Comparison of ENCODE assay signal across 23 cellular contexts in genomic region chr2:219662566-219662965, GRCh38. TPM values are rescaled to one million over a fixed set of nuclear protein-coding genes. Genes with fewer than 3 reads are reported as not detected.
A peak's percentile ranks its signal among the peaks of the same experiment; 100 is the strongest.
DNase-seq lines count a peak whose midpoint lies in the region; ATAC-seq, FAIRE-seq and TF ChIP-seq lines count a peak whose summit lies in the region.
"Had no signal": no experiment of that assay in that cellular context is flagged by ENCODE, and none has a peak within 500 bp of the region (broad histone marks: within the 10 kb centered on the region; RNA-seq: fewer than 3 reads in every experiment).

No MANE protein-coding gene starts in this region.

- H4K8ac ChIP-seq in H1 (ENCODE audit: extremely low read depth, insufficient read depth, low read length): no peak overlapping the region

- H3K4me2 ChIP-seq in H1 (ENCODE audit: insufficient read depth in 1 of 2, low read depth in 2 of 2, low read length in 2 of 2): 0 out of 4 replicates have a peak overlapping the region, but pooled peaks of 1 of the 2 experiments have one; percentile 37
- H3K4me2 ChIP-seq: BLaER1 had no signal

- H3K56ac ChIP-seq in H1 (replicated peaks; ENCODE audit: insufficient read length, low read depth, low read length): no peak overlapping the region

- no peak overlapping the region for H2AFZ ChIP-seq in H1 (ENCODE audit: low read length)

- POLR2A ChIA-PET in Caco-2 (lab: Charles Lee) (interaction anchor here (1.5 kb wide), 1 partner anchor 22 kb away, joined by 10 read pairs; no protein-coding TSS in a partner anchor), H1 (lab: Charles Lee; ENCODE audit: partially characterized antibody) (interaction anchor here (0.8 to 2.2 kb wide), 5 partner anchors 9 to 20 kb away, joined by 3 to 6 read pairs (median 4); no protein-coding TSS in a partner anchor)
- POLR2A ChIA-PET in activated CD4-positive, alpha-beta T cell treated with anti-CD3 and anti-CD28 coated beads for 36 hours (lab: Charles Lee): no interaction called here

- H3K79me1 ChIP-seq in H1 (ENCODE audit: low read depth, low read length): no peaks in the 10 kb centered on the region

- H3K36me3 ChIP-seq in Caco-2 (ENCODE audit: control insufficient read depth, insufficient read depth, low read length) (no peaks in the 10 kb centered on the region), HUES64 (ENCODE audit: insufficient read depth, low read length) (no peaks in the 10 kb centered on the region), H1 (ENCODE audit: control insufficient read depth in 2 of 4, insufficient read depth in 4 of 4, low read length in 3 of 4) (no peaks in the 10 kb centered on the region)
- H3K36me3 ChIP-seq: BLaER1 had no signal

- intact Hi-C loops in Caco-2 (cut with micrococcal nuclease; ENCODE audit: unreplicated experiment): loop anchor here (1.0 kb wide), 1 partner anchor 23 kb away; no protein-coding TSS in a partner anchor
- intact Hi-C loops in activated CD4-positive, alpha-beta T cell treated with anti-CD3 and anti-CD28 coated beads for 36 hours (cut with DNase I, micrococcal nuclease): no loop called here

- ATAC-seq in left lobe of liver (no peak), HG02610 (IDR thresholded peaks at IDR 0.05; ENCODE audit: unreplicated experiment) (no peak)
- ATAC-seq in activated CD4-positive, alpha-beta T cell treated with anti-CD3 and anti-CD28 coated beads for 36 hours: no peak
- ATAC-seq: effector memory CD8-positive, alpha-beta T cell; psoas muscle; T-cell had no signal

- H3K4me1 Mint-ChIP-seq in Caco-2 (ENCODE audit: low read depth, unreplicated experiment): peaks cover 19% of the 10 kb centered on the region
- H3K4me1 Mint-ChIP-seq in activated CD4-positive, alpha-beta T cell treated with anti-CD3 and anti-CD28 coated beads for 36 hours: no peaks in the 10 kb centered on the region
- H3K4me1 Mint-ChIP-seq: T-cell had no signal

- no peak overlapping the region for H4K5ac ChIP-seq in H1 (ENCODE audit: insufficient read length, low read depth, low read length)

- H3K9me3 ChIP-seq in Caco-2 (peaks cover 58% of the 10 kb centered on the region), HUES64 (ENCODE audit: insufficient read depth, low read depth, low read length) (peaks cover 8% of the 10 kb centered on the region; the same call in 1 of the 2 replicates), H1 (ENCODE audit: insufficient read depth in 2 of 2, low read depth in 1 of 2, low read length in 1 of 2) (peaks cover 9 to 11% of the 10 kb centered on the region in 2 experiments; a peak in 2 of 4 replicates)
- H3K9me3 ChIP-seq: psoas muscle had no signal

- H3K27ac ChIP-seq in HUES64 (ENCODE audit: low read depth, low read length) (peak overlapping the region; percentile 71), H1 (ENCODE audit: low read depth, low read length) (0 out of 2 replicates have a peak overlapping the region, but pooled peaks have one; percentile 5)
- H3K27ac ChIP-seq: BLaER1, psoas muscle had no signal

- no peak overlapping the region for H3K4me3 ChIP-seq in Caco-2 (ENCODE audit: low read depth, low read length)
- H3K4me3 ChIP-seq in HUES64 (ENCODE audit: low read length): no peak overlapping the region
- H3K4me3 ChIP-seq in H1 (ENCODE audit: extremely low read depth in 1 of 4, insufficient read depth in 2 of 4, low read depth in 3 of 4, low read length in 4 of 4): no peak overlapping the region
- H3K4me3 ChIP-seq: BLaER1, psoas muscle had no signal

- peak overlapping the region; percentile 28; the same call in 1 of the 2 replicates for H2BK5ac ChIP-seq in H1 (ENCODE audit: low read depth, low read length)

- no peak overlapping the region for H4K91ac ChIP-seq in H1 (replicated peaks; ENCODE audit: insufficient read length, low read length)

- no peak for TF ChIP-seq RAD21 in H1 (IDR thresholded peaks at IDR 0.05 in 1 of 2, conservative IDR thresholded peaks at IDR 0.05 in 1 of 2; ENCODE audit: low read depth in 2 of 2, low read length in 2 of 2)

- H3K23me2 ChIP-seq in H1 (ENCODE audit: low read depth, low read length): peaks cover 1% of the 10 kb centered on the region; the same call in 1 of the 2 replicates

- peak overlapping the region; percentile 44 for H3K4ac ChIP-seq in H1 (replicated peaks; ENCODE audit: insufficient read length, low read depth, low read length)

- H2BK120ac ChIP-seq in H1 (replicated peaks; ENCODE audit: low read depth, low read length): no peak overlapping the region

- H3K27me3 ChIP-seq in Caco-2 (replicated peaks; ENCODE audit: control insufficient read depth, insufficient read depth, low read length) (no peaks in the 10 kb centered on the region), HUES64 (ENCODE audit: insufficient read depth, low read length) (no peaks in the 10 kb centered on the region), H1 (replicated peaks in 1 of 4; ENCODE audit: control insufficient read depth in 3 of 4, extremely low read depth in 1 of 4, insufficient read depth in 3 of 4, low read length in 3 of 4) (no peaks in the 10 kb centered on the region)
- H3K27me3 ChIP-seq: BLaER1 had no signal

- H3K9me3 Mint-ChIP-seq in Caco-2 (ENCODE audit: unreplicated experiment): peaks cover 66% of the 10 kb centered on the region
- H3K9me3 Mint-ChIP-seq in activated CD4-positive, alpha-beta T cell treated with anti-CD3 and anti-CD28 coated beads for 36 hours (ENCODE audit: low read depth): peaks cover 4% of the 10 kb centered on the region

- no peak overlapping the region for H3K14ac ChIP-seq in H1 (ENCODE audit: insufficient read length)

- peak; percentile 68 to 84 for DNase-seq in Caco-2
- DNase-seq in H1 (ENCODE audit: low read depth in 1 of 2, low spot score in 2 of 2): no peak
- DNase-seq in left lobe of liver (ENCODE audit: low spot score): peak; percentile 26
- DNase-seq in GM12891 (ENCODE audit: insufficient read length, low spot score): no peak
- DNase-seq in HCEC 1CT: no peak
- no peak for DNase-seq in activated CD4-positive, alpha-beta T cell treated with anti-CD3 and anti-CD28 coated beads for 36 hours
- DNase-seq: activated CD4-positive, alpha-beta T cell treated with anti-CD3 and anti-CD28 coated beads, Interleukin-2, amount 50 U/mL, for 1 hour; activated naive CD4-positive, alpha-beta T cell treated with anti-CD3 and anti-CD28 coated beads for 36 hours; anterior cingulate cortex; effector memory CD8-positive, alpha-beta T cell; kidney; NCI-H1417 treated with DMSO at 0.1 percent for 48 hours; NCI-H526; psoas muscle; SHP77 treated with DMSO at 0.1 percent for 48 hours; small intestine; stimulated activated CD4-positive, alpha-beta T cell treated with anti-CD3 and anti-CD28 coated beads, Interleukin-4, amount 100 ng/mL, for 4 hours; T-cell had no signal

- H3K79me2 ChIP-seq in H1 (ENCODE audit: control insufficient read depth in 1 of 2, insufficient read depth in 2 of 2, low read length in 2 of 2): no peaks in the 10 kb centered on the region

- H3K9ac ChIP-seq in HUES64 (ENCODE audit: low read depth, low read length): peak overlapping the region; percentile 30; the same call in 1 of the 2 replicates
- H3K9ac ChIP-seq in H1 (replicated peaks in 1 of 4; ENCODE audit: extremely low read depth in 1 of 4, low read depth in 3 of 4, low read length in 3 of 4): no peak overlapping the region
- H3K9ac ChIP-seq: BLaER1 had no signal

- H3K4me1 ChIP-seq in Caco-2 (peaks cover 43% of the 10 kb centered on the region), HUES64 (ENCODE audit: insufficient read depth, low read length) (peaks cover 9% of the 10 kb centered on the region), H1 (replicated peaks in 1 of 4; ENCODE audit: control insufficient read depth in 3 of 4, insufficient read depth in 4 of 4, low read length in 3 of 4) (peaks cover 0 to 3% (median 1%) of the 10 kb centered on the region in 4 experiments; a peak in 1 of 7 replicates)
- H3K4me1 ChIP-seq: BLaER1 had no signal

- no peak overlapping the region for H3K18ac ChIP-seq in H1 (ENCODE audit: extremely low read depth, low read length)

- peak overlapping the region; percentile 15; the same call in 1 of the 2 replicates for H2AK5ac ChIP-seq in H1 (ENCODE audit: low read depth, low read length)

- H2BK15ac ChIP-seq in H1 (ENCODE audit: low read length): no peak overlapping the region

- H2BK12ac ChIP-seq in H1 (ENCODE audit: low read depth, low read length): no peak overlapping the region

- H3K23ac ChIP-seq in H1 (ENCODE audit: insufficient read length): no peak overlapping the region

- 0 out of 2 replicates have a peak overlapping the region, but pooled peaks have one; percentile 56 for H2BK20ac ChIP-seq in H1 (ENCODE audit: low read length)

- no peak for TF ChIP-seq EP300 in H1 (IDR thresholded peaks at IDR 0.05; ENCODE audit: borderline replicate concordance in 1 of 2, low read depth in 2 of 2, low read length in 2 of 2)

- CTCF ChIA-PET in Caco-2 (lab: Charles Lee) (interaction anchor here (0.6 to 0.9 kb wide), 2 partner anchors 27 to 111 kb away, joined by 3 read pairs; no protein-coding TSS in a partner anchor), H1 (lab: Charles Lee; ENCODE audit: partially characterized antibody) (interaction anchor here (1.3 to 8.0 kb wide), 2 partner anchors 28 to 140 kb away, joined by 3 to 49 read pairs; no protein-coding TSS in a partner anchor)
- CTCF ChIA-PET in activated CD4-positive, alpha-beta T cell treated with anti-CD3 and anti-CD28 coated beads for 36 hours (lab: Charles Lee): no interaction called here

- H3K36me3 Mint-ChIP-seq in Caco-2 (ENCODE audit: insufficient read depth, unreplicated experiment): peaks cover 12% of the 10 kb centered on the region
- H3K36me3 Mint-ChIP-seq in activated CD4-positive, alpha-beta T cell treated with anti-CD3 and anti-CD28 coated beads for 36 hours (ENCODE audit: low read depth): no peaks in the 10 kb centered on the region
- H3K36me3 Mint-ChIP-seq: T-cell had no signal

- FAIRE-seq in H1 (lab: Jason Lieb, UNC) (no peak), GM12891 (lab: Jason Lieb, UNC) (no peak)
- FAIRE-seq: A204.1, G401.6, kidney, small intestine had no signal

- H3K27ac Mint-ChIP-seq in Caco-2 (ENCODE audit: unreplicated experiment): peak overlapping the region; percentile 76
- no peak overlapping the region for H3K27ac Mint-ChIP-seq in activated CD4-positive, alpha-beta T cell treated with anti-CD3 and anti-CD28 coated beads for 36 hours
- H3K27ac Mint-ChIP-seq: activated naive CD4-positive, alpha-beta T cell treated with anti-CD3 and anti-CD28 coated beads for 36 hours; effector memory CD8-positive, alpha-beta T cell; T-cell had no signal

- no peaks in the 10 kb centered on the region for H3K27me3 Mint-ChIP-seq in Caco-2 (ENCODE audit: insufficient read depth, unreplicated experiment)
- peaks cover 20% of the 10 kb centered on the region for H3K27me3 Mint-ChIP-seq in activated CD4-positive, alpha-beta T cell treated with anti-CD3 and anti-CD28 coated beads for 36 hours

- BruUV-seq in Caco-2 (replicated peaks; lab: Mats Ljungman, UMichigan): no TSS peak

- TF ChIP-seq POLR2A in H1 (IDR thresholded peaks at IDR 0.05; ENCODE audit: control extremely low read depth in 1 of 2, low read depth in 2 of 2, low read length in 2 of 2) (no peak), GM12891 (IDR thresholded peaks at IDR 0.05; ENCODE audit: low read depth, low read length) (no peak)

- TF ChIP-seq CTCF in Caco-2 (IDR thresholded peaks at IDR 0.05; ENCODE audit: insufficient read depth in 1 of 2, low read depth in 1 of 2, low read length in 1 of 2, severe bottlenecking in 1 of 2, unreplicated experiment in 1 of 2) (no peak), H1 (IDR thresholded peaks at IDR 0.05; ENCODE audit: control extremely low read depth in 1 of 3, insufficient read depth in 1 of 3, low read depth in 1 of 3, low read length in 3 of 3) (no peak)

- no peaks in the 10 kb centered on the region for H4K20me1 ChIP-seq in H1 (replicated peaks in 1 of 2; ENCODE audit: control insufficient read depth in 1 of 2, insufficient read depth in 2 of 2, low read length in 2 of 2)
- H4K20me1 ChIP-seq: BLaER1 had no signal

- H3K4me3 Mint-ChIP-seq in Caco-2 (ENCODE audit: unreplicated experiment): peak overlapping the region; percentile 40
- no peak overlapping the region for H3K4me3 Mint-ChIP-seq in activated CD4-positive, alpha-beta T cell treated with anti-CD3 and anti-CD28 coated beads for 36 hours
- H3K4me3 Mint-ChIP-seq: activated naive CD4-positive, alpha-beta T cell treated with anti-CD3 and anti-CD28 coated beads for 36 hours; effector memory CD8-positive, alpha-beta T cell; T-cell had no signal

RNA-seq across cellular contexts. Expression of gene SLC4A3, which starts 35.1 kb away (rescaled TPM):
- total RNA-seq in Caco-2 (2022): 6.1 and 6.2 TPM in 2 replicates
- polyA plus RNA-seq in HUES64 (2013, experiment 1 of 2): 3.5 TPM
- 2.9 TPM for polyA plus RNA-seq in HUES64 (2013, experiment 2 of 2)
- total RNA-seq in H1 (2021; fragmentation: NEBNext Ultra II Directional; extraction: Animal tissue kit (Norgen Biotek cat#: 25700)): 6.5 and 7.4 TPM in 2 replicates
- polyA plus RNA-seq in H1 (2011; rRNA removed): 4.8 and 8.2 TPM in 2 replicates
- polyA plus RNA-seq in H1 (2011; cell fraction: cytosol; rRNA removed): 5.4 TPM
- polyA plus RNA-seq in H1 (2011; cell fraction: nucleus; rRNA removed): 37.1 TPM
- 5.8 to 8.2 TPM (median 6.5 TPM) in 4 replicates for polyA plus RNA-seq in H1 (2012, experiment 1 of 2)
- 4.7 TPM for polyA plus RNA-seq in H1 (2012, experiment 2 of 2)
- polyA plus RNA-seq in H1 (2013, experiment 1 of 2): 4.7 TPM
- 4.8 TPM for polyA plus RNA-seq in H1 (2013, experiment 2 of 2)
- 2.8 and 5.1 TPM in 2 replicates for polyA minus RNA-seq in H1 (2011; rRNA and poly(A)+ RNA removed)
- polyA minus RNA-seq in H1 (2011; cell fraction: cytosol; rRNA and poly(A)+ RNA removed): 4.6 TPM
- polyA minus RNA-seq in H1 (2011; cell fraction: nucleus; rRNA and poly(A)+ RNA removed): 9.8 TPM
- 0.20 TPM for total RNA-seq in left lobe of liver
- not detected for polyA plus RNA-seq in GM12891 (2012; ENCODE audit: low read depth, missing spikeins)
- total RNA-seq in activated CD4-positive, alpha-beta T cell treated with anti-CD3 and anti-CD28 coated beads for 36 hours: under 1 TPM; 0.05 to 0.16 TPM
- total RNA-seq: activated naive CD4-positive, alpha-beta T cell treated with anti-CD3 and anti-CD28 coated beads for 36 hours had no signal

Comparison
In these comparisons a context has a peak if more than half of its experiments do, and no peak if none do; other contexts are left out.
1. DNase-seq: peak in Caco-2 (2 of 2) and left lobe of liver (single experiment); none in H1 (0 of 2), GM12891 (single experiment), HCEC 1CT (single experiment) and activated CD4-positive, alpha-beta T cell treated with anti-CD3 and anti-CD28 coated beads for 36 hours (single experiment).